ENCODE assay signal across 22 cellular contexts in genomic region chr6:32483968-32484613, GRCh38. TPM values are rescaled to one million over a fixed set of nuclear protein-coding genes. Genes with fewer than 3 reads are reported as not detected.
DNase-seq lines count a peak whose midpoint lies in the region; ATAC-seq, FAIRE-seq and TF ChIP-seq lines count a peak whose summit lies in the region.
"Had no signal": no experiment of that assay in that cellular context is flagged by ENCODE, and none has a peak within 500 bp of the region (broad histone marks: within the 10 kb centered on the region; RNA-seq: fewer than 3 reads in every experiment).

No MANE protein-coding gene starts in this region.

- no peaks in the 10 kb centered on the region for H3K27me3 ChIP-seq in spleen (replicated peaks in 1 of 7)
- H3K27me3 ChIP-seq in sigmoid colon, result no peaks in the 10 kb centered on the region
- H3K27me3 ChIP-seq: BLaER1 treated with 17β-estradiol and CSF1 and Interleukin-3, amounts not matched to agents 10 nM and 100 nM had no signal

- H3K4me3 Mint-ChIP-seq in WTC11, result no peak overlapping the region
- H3K4me3 Mint-ChIP-seq: CD8-positive, alpha-beta T cell had no signal

- H3K27ac Mint-ChIP-seq in WTC11, result no peak overlapping the region
- H3K27ac Mint-ChIP-seq: CD8-positive, alpha-beta T cell had no signal

- H3K4me1 Mint-ChIP-seq in WTC11, result no peaks in the 10 kb centered on the region

- DNase-seq in GM03348 (ENCODE audit: low spot score) (peak; percentile 2), WTC11 (ENCODE audit: low spot score) (peak; percentile 9), kidney (peak; percentile 71), spleen (peak; percentile 72), HK-2 (ENCODE audit: unreplicated experiment) (no peak), sigmoid colon (no peak)
- DNase-seq: CD8-positive, alpha-beta T cell; DMS79; NCI-H1417; NCI-H187; NCI-H2107; NCI-H510A treated with DMSO at 0.1 percent for 48 hours; NCI-H774; OCI-M1; SHP77 treated with DMSO at 0.1 percent for 48 hours; SK-N-SH had no signal

- peaks cover 18% of the 10 kb centered on the region for H3K9me3 Mint-ChIP-seq in WTC11
- H3K9me3 Mint-ChIP-seq: CD8-positive, alpha-beta T cell had no signal

- 69 to 78% (median 76%) methylated on average over 18 to 26 of the region's 26 CpGs for WGBS in spleen, 5 donors
- WGBS in sigmoid colon, 2 donors, result 79% methylated on average over 26 of the region's 26 CpGs

- H3K4me3 ChIP-seq in kidney (ENCODE audit: low read length in 2 of 2) (no peak overlapping the region), spleen (no peak overlapping the region), sigmoid colon (no peak overlapping the region)
- H3K4me3 ChIP-seq: BLaER1 treated with 17β-estradiol and CSF1 and Interleukin-3, amounts not matched to agents 10 nM and 100 nM had no signal

- no peak for TF ChIP-seq POLR2A in spleen (IDR thresholded peaks at IDR 0.05)
- no peak for TF ChIP-seq POLR2A in sigmoid colon (IDR thresholded peaks at IDR 0.05)

- intact Hi-C loops in kidney (cut with DNase I) (no loop called here), spleen (cut with DNase I; ENCODE audit: low total_unique reads) (loop anchor here (5.0 kb wide), 1 partner anchor 88 kb away; no protein-coding TSS in a partner anchor), sigmoid colon (cut with DNase I) (no loop called here)

- TF ChIP-seq CTCF in WTC11 (IDR thresholded peaks at IDR 0.05) (no peak), kidney (IDR thresholded peaks at IDR 0.05; ENCODE audit: borderline replicate concordance, extremely low read depth, insufficient read depth) (no peak), spleen (IDR thresholded peaks at IDR 0.05 in 8 of 11, conservative IDR thresholded peaks at IDR 0.05 in 3 of 11) (no peak), sigmoid colon (IDR thresholded peaks at IDR 0.05) (no peak)

- H3K9me3 ChIP-seq in kidney (ENCODE audit: control insufficient read depth in 1 of 2, low read length in 2 of 2) (no peaks in the 10 kb centered on the region), spleen (no peaks in the 10 kb centered on the region), sigmoid colon (no peaks in the 10 kb centered on the region)
- H3K9me3 ChIP-seq: BLaER1 treated with 17β-estradiol and CSF1 and Interleukin-3, amounts not matched to agents 10 nM and 100 nM; SK-N-SH had no signal

- H3K4me1 ChIP-seq in kidney (ENCODE audit: control insufficient read depth in 1 of 2, insufficient read depth in 1 of 2, low read depth in 1 of 2, low read length in 2 of 2), result no peaks in the 10 kb centered on the region
- H3K4me1 ChIP-seq in spleen, result no peaks in the 10 kb centered on the region
- H3K4me1 ChIP-seq in sigmoid colon, result no peaks in the 10 kb centered on the region
- H3K4me1 ChIP-seq: BLaER1 treated with 17β-estradiol and CSF1 and Interleukin-3, amounts not matched to agents 10 nM and 100 nM had no signal

- no peak for FAIRE-seq in kidney (lab: Jason Lieb, UNC)
- FAIRE-seq: D721Med had no signal

- no peak overlapping the region for H3K9ac ChIP-seq in kidney (ENCODE audit: low read length in 2 of 2)
- H3K9ac ChIP-seq: BLaER1 treated with 17β-estradiol and CSF1 and Interleukin-3, amounts not matched to agents 10 nM and 100 nM; KMS-11; SK-N-SH had no signal

- H3K36me3 ChIP-seq in kidney (ENCODE audit: control insufficient read depth in 1 of 2, insufficient read depth in 2 of 2, low read length in 2 of 2) (no peaks in the 10 kb centered on the region), spleen (no peaks in the 10 kb centered on the region), sigmoid colon (no peaks in the 10 kb centered on the region)
- H3K36me3 ChIP-seq: BLaER1 treated with 17β-estradiol and CSF1 and Interleukin-3, amounts not matched to agents 10 nM and 100 nM had no signal

- POLR2A ChIA-PET in WTC11 (lab: Charles Lee), result no interaction called here

- H3K27me3 Mint-ChIP-seq in WTC11 (ENCODE audit: low read depth), result peaks cover 35% of the 10 kb centered on the region

- CTCF ChIA-PET in WTC11 (lab: Charles Lee), result no interaction called here

- H3K27ac ChIP-seq in kidney (ENCODE audit: low read depth in 2 of 2, low read length in 2 of 2) (no peak overlapping the region), spleen (no peak overlapping the region), sigmoid colon (no peak overlapping the region)
- H3K27ac ChIP-seq: BLaER1 treated with 17β-estradiol and CSF1 and Interleukin-3, amounts not matched to agents 10 nM and 100 nM; KMS-11 had no signal

- TF ChIP-seq EP300 in sigmoid colon (IDR thresholded peaks at IDR 0.05), result no peak

- peaks cover 4% of the 10 kb centered on the region for H3K36me3 Mint-ChIP-seq in WTC11
- H3K36me3 Mint-ChIP-seq: CD8-positive, alpha-beta T cell had no signal

- ATAC-seq in WTC11, result peak; percentile 52
- ATAC-seq in HG02840 (IDR thresholded peaks at IDR 0.05; ENCODE audit: low FRiP score, unreplicated experiment), result no peak
- ATAC-seq: CD8-positive, alpha-beta T cell; HCT116 had no signal

TF ChIP-seq in WTC11, 78 proteins besides CTCF, POLR2A, EP300 and RAD21:
- TF ChIP-seq KAT7 (CRISPR knock-in tag; IDR thresholded peaks at IDR 0.05; ENCODE audit: borderline replicate concordance) (no peak), MYBL2 (CRISPR knock-in tag; IDR thresholded peaks at IDR 0.05) (no peak), SOX15 (CRISPR knock-in tag; IDR thresholded peaks at IDR 0.05) (no peak), ZNF671 (CRISPR knock-in tag; IDR thresholded peaks at IDR 0.05) (no peak), ZNF121 (CRISPR knock-in tag; IDR thresholded peaks at IDR 0.05) (no peak)
- TF ChIP-seq, protein P1, sequence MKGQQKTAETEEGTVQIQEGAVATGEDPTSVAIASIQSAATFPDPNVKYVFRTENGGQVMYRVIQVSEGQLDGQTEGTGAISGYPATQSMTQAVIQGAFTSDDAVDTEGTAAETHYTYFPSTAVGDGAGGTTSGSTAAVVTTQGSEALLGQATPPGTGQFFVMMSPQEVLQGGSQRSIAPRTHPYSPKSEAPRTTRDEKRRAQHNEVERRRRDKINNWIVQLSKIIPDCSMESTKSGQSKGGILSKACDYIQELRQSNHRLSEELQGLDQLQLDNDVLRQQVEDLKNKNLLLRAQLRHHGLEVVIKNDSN (CRISPR knock-in tag; IDR thresholded peaks at IDR 0.05), result no peak
- TF ChIP-seq, protein P2, sequence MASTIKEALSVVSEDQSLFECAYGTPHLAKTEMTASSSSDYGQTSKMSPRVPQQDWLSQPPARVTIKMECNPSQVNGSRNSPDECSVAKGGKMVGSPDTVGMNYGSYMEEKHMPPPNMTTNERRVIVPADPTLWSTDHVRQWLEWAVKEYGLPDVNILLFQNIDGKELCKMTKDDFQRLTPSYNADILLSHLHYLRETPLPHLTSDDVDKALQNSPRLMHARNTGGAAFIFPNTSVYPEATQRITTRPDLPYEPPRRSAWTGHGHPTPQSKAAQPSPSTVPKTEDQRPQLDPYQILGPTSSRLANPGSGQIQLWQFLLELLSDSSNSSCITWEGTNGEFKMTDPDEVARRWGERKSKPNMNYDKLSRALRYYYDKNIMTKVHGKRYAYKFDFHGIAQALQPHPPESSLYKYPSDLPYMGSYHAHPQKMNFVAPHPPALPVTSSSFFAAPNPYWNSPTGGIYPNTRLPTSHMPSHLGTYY (CRISPR knock-in tag; IDR thresholded peaks at IDR 0.05), result no peak
- TF ChIP-seq, protein P3, sequence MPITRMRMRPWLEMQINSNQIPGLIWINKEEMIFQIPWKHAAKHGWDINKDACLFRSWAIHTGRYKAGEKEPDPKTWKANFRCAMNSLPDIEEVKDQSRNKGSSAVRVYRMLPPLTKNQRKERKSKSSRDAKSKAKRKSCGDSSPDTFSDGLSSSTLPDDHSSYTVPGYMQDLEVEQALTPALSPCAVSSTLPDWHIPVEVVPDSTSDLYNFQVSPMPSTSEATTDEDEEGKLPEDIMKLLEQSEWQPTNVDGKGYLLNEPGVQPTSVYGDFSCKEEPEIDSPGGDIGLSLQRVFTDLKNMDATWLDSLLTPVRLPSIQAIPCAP (CRISPR knock-in tag; IDR thresholded peaks at IDR 0.05), result no peak

RNA-seq across cellular contexts. Expression of gene HLA-DRA, which starts 44.4 kb away (rescaled TPM):
- total RNA-seq in WTC11 (2021) (2.8 to 3.9 TPM (median 3.6 TPM) in 3 replicates), kidney (607 TPM), spleen (1,000 to 10,000 TPM; 1,127 to 2,096 (median 1,509) TPM), sigmoid colon (100 to 1,000 TPM; 101 to 151 (median 113) TPM)
- polyA plus RNA-seq in kidney (ENCODE audit: insufficient read depth, low read depth, low replicate concordance) (489 TPM), spleen (1,000 to 10,000 TPM; 1,837 to 2,800 (median 2,098) TPM), sigmoid colon (1,000 to 10,000 TPM in 1 of 3 donors, 100 to 1,000 TPM in 2; 137 to 1,090 (median 722) TPM)

RNA-seq across cellular contexts. Expression of gene HLA-DRB5, which starts 46.0 kb away (rescaled TPM):
- total RNA-seq in WTC11 (2021) (0.30 TPM in 1 of 3 replicates, not detected in the others), kidney (2.8 TPM), spleen (100 to 1,000 TPM in 4 of 7 donors, 10 to 100 TPM in 1, 1 to 10 TPM in 2; 1.9 to 633 (median 121) TPM), sigmoid colon (10 to 100 TPM in 1 of 4 donors, 1 to 10 TPM in 2, under 1 TPM in 1; 0.71 to 20.8 (median 1.6) TPM)
- polyA plus RNA-seq in kidney (ENCODE audit: insufficient read depth, low read depth, low replicate concordance) (59.9 TPM), spleen (10 to 100 TPM in 1 of 3 donors, 1 to 10 TPM in 2; 3.0 to 18.6 (median 3.5) TPM), sigmoid colon (10 to 100 TPM in 1 of 3 donors, 1 to 10 TPM in 1, not detected in 1; 2.1 to 13.6 TPM)
- total RNA-seq: M059J had no signal
- polyA plus RNA-seq: SK-N-SH had no signal

Comparison
In these comparisons a context has a peak if more than half of its experiments do, and no peak if none do; other contexts are left out.
1. DNase-seq: peak in GM03348 (single experiment), WTC11 (single experiment), kidney (single experiment) and spleen (single experiment); none in HK-2 (single experiment) and sigmoid colon (single experiment).
2. RNA of gene HLA-DRA, which starts 44.4 kb away (total RNA-seq): 1,127 to 2,096 TPM in spleen, 607 TPM in kidney (single experiment) and 101 to 151 TPM in sigmoid colon; 2.8 to 3.9 TPM in WTC11; every median in the first group is over 10 times any median in the second.